Comparison of ENCODE assay signal across 8 cellular contexts in genomic region chr19:54115071-54116063, GRCh38. TPM values are rescaled to one million over a fixed set of nuclear protein-coding genes. Genes with fewer than 3 reads are reported as not detected.
DNase-seq lines count a peak whose midpoint lies in the region; ATAC-seq, FAIRE-seq and TF ChIP-seq lines count a peak whose summit lies in the region.

Gene PRPF31 (plus strand): TSS chr19:54115754. CDS start chr19:54118279, 2,525 bp downstream.
Gene TFPT (minus strand): TSS chr19:54115657. CDS start chr19:54115269, 388 bp downstream.

- TF ChIP-seq CTCF in right atrium auricular region (IDR thresholded peaks at IDR 0.05) (no peak), psoas muscle (IDR thresholded peaks at IDR 0.05) (no peak)

- H3K4me3 ChIP-seq in right atrium auricular region (peak within 1 kb of the TSS; percentile 62 to 94), psoas muscle (peak within 1 kb of the TSS; percentile 86)

- peaks cover 27% of the 10 kb centered on the region for H3K36me3 ChIP-seq in right atrium auricular region
- peaks cover 0 to 58% of the 10 kb centered on the region in 2 donors for H3K36me3 ChIP-seq in psoas muscle (ENCODE audit: insufficient read depth in 1 of 2, low read depth in 1 of 2)

- peak; percentile 91 for FAIRE-seq in urothelium cell line (lab: Jason Lieb, UNC)

- H3K27me3 ChIP-seq in right atrium auricular region: no peaks in the 10 kb centered on the region
- no peaks in the 10 kb centered on the region for H3K27me3 ChIP-seq in psoas muscle (ENCODE audit: insufficient read depth in 3 of 3, low read length in 2 of 3)

- intact Hi-C loops in psoas muscle (cut with DNase I): loop anchor here in 1 of 2 donors (10.0 kb wide), 1 partner anchor 141 kb away; no protein-coding TSS in a partner anchor

- ATAC-seq in GM18498 (IDR thresholded peaks at IDR 0.05; ENCODE audit: unreplicated experiment) (peak; percentile 85), HG02938 (IDR thresholded peaks at IDR 0.05; ENCODE audit: unreplicated experiment) (peak; percentile 77), psoas muscle (peak; percentile 92 to 96 (median 94))

- WGBS in psoas muscle, 3 donors: 0 to 1% (median 0%) methylated on average over 60 of the region's 60 CpGs

- H3K4me1 ChIP-seq in right atrium auricular region (peaks cover 0 to 29% of the 10 kb centered on the region in 2 donors), psoas muscle (peaks cover 17% of the 10 kb centered on the region)

- H3K27ac ChIP-seq in angular gyrus (ENCODE audit: low read depth, low read length) (peak within 1 kb of the TSS; percentile 69), right atrium auricular region (peak within 1 kb of the TSS; percentile 92), psoas muscle (peak within 1 kb of the TSS; percentile 93)

- DNase-seq in NCI-H187 (lab: John Stamatoyannopoulos, UW) (peak; percentile 97 to 99), T-helper 2 cell (peak; percentile 76 to 99 (median 94)), right atrium auricular region (ENCODE audit: low spot score) (peak; percentile 99), psoas muscle (peak; percentile 97 to 98), urothelium cell line (ENCODE audit: low spot score) (peak; percentile 94)

- no peaks in the 10 kb centered on the region for H3K9me3 ChIP-seq in right atrium auricular region
- H3K9me3 ChIP-seq in psoas muscle: no peaks in the 10 kb centered on the region

RNA-seq across cellular contexts. Expression of gene PRPF31, which starts in this region (rescaled TPM):
- total RNA-seq in right atrium auricular region: 10 to 100 TPM; 26.1 to 46.2 TPM
- 10 to 100 TPM; 32.3 to 41.6 (median 36.4) TPM for total RNA-seq in psoas muscle
- 10 to 100 TPM; 32.5 to 54.3 (median 52.9) TPM for polyA plus RNA-seq in psoas muscle

RNA-seq across cellular contexts. Expression of gene TFPT, which starts in this region (rescaled TPM):
- total RNA-seq in right atrium auricular region (10 to 100 TPM; 10.2 to 19.6 TPM), psoas muscle (10 to 100 TPM; 11.0 to 22.9 (median 13.8) TPM)
- polyA plus RNA-seq in psoas muscle: 10 to 100 TPM; 23.7 to 38.3 (median 25.2) TPM

Comparison
In these comparisons a context has a peak if more than half of its experiments do, and no peak if none do; other contexts are left out.
1. Peak in every context shown above with its lines: DNase-seq, ATAC-seq, H3K4me3 ChIP-seq and H3K27ac ChIP-seq.